In genomic region chr1:45667321-45668111, GRCh38 we compare ENCODE assay signal across 20 cellular contexts.
"Had no signal": no experiment of that assay in that cellular context is flagged by ENCODE, and none has a peak within 500 bp of the region (broad histone marks: within the 10 kb centered on the region; RNA-seq: fewer than 3 reads in every experiment).

No MANE protein-coding gene starts in this region.

- H3K36me3 ChIP-seq: lower lobe of right lung, thoracic aorta had no signal

- FAIRE-seq: endothelial cell of umbilical vein had no signal

- H3K27me3 ChIP-seq: esophagus muscularis mucosa, upper lobe of right lung had no signal

- ATAC-seq: sciatic nerve, upper lobe of right lung had no signal

- H3K4me3 Mint-ChIP-seq: activated naive CD8-positive, alpha-beta T cell treated with anti-CD3 and anti-CD28 coated beads for 36 hours; brain; central memory CD8-positive, alpha-beta T cell; immature natural killer cell; mesothelial cell of epicardium had no signal

- H3K9me3 Mint-ChIP-seq: activated naive CD8-positive, alpha-beta T cell treated with anti-CD3 and anti-CD28 coated beads for 36 hours; brain; central memory CD8-positive, alpha-beta T cell; immature natural killer cell; mesothelial cell of epicardium had no signal

- H3K27me3 Mint-ChIP-seq: activated naive CD8-positive, alpha-beta T cell treated with anti-CD3 and anti-CD28 coated beads for 36 hours; brain; central memory CD8-positive, alpha-beta T cell had no signal

- DNase-seq: activated CD4-positive, alpha-beta T cell treated with anti-CD3 and anti-CD28 coated beads for 1 hour; activated CD8-positive, alpha-beta memory T cell treated with anti-CD3 and anti-CD28 coated beads for 24 hours; activated CD8-positive, alpha-beta memory T cell treated with anti-CD3 and anti-CD28 coated beads, Interleukin-2, amount 50 U/mL, for 48 hours; activated naive CD8-positive, alpha-beta T cell treated with anti-CD3 and anti-CD28 coated beads for 36 hours; cortex of kidney; immature natural killer cell; kidney glomerular epithelial cell; lower lobe of right lung; stimulated activated CD4-positive, alpha-beta T cell treated with anti-CD3 and anti-CD28 coated beads, Interleukin-4, amount 100 ng/mL, for 1 hour; SW 1271; upper lobe of right lung; WERI-Rb-1 had no signal

- H3K4me3 ChIP-seq: esophagus muscularis mucosa, lower lobe of right lung, smooth muscle cell, thoracic aorta, upper lobe of right lung had no signal

- H3K27ac Mint-ChIP-seq: activated naive CD8-positive, alpha-beta T cell treated with anti-CD3 and anti-CD28 coated beads for 36 hours; mesothelial cell of epicardium had no signal

- H3K4me2 ChIP-seq: smooth muscle cell had no signal

- H3K9me3 ChIP-seq: esophagus muscularis mucosa, lower lobe of right lung, thoracic aorta, upper lobe of right lung had no signal

- H3K36me3 Mint-ChIP-seq: immature natural killer cell had no signal

- H3K27ac ChIP-seq: esophagus muscularis mucosa, lower lobe of right lung, thoracic aorta, upper lobe of right lung, WERI-Rb-1 had no signal
